ENCODE assay signal across 8 cellular contexts in the genomic region with DNA sequence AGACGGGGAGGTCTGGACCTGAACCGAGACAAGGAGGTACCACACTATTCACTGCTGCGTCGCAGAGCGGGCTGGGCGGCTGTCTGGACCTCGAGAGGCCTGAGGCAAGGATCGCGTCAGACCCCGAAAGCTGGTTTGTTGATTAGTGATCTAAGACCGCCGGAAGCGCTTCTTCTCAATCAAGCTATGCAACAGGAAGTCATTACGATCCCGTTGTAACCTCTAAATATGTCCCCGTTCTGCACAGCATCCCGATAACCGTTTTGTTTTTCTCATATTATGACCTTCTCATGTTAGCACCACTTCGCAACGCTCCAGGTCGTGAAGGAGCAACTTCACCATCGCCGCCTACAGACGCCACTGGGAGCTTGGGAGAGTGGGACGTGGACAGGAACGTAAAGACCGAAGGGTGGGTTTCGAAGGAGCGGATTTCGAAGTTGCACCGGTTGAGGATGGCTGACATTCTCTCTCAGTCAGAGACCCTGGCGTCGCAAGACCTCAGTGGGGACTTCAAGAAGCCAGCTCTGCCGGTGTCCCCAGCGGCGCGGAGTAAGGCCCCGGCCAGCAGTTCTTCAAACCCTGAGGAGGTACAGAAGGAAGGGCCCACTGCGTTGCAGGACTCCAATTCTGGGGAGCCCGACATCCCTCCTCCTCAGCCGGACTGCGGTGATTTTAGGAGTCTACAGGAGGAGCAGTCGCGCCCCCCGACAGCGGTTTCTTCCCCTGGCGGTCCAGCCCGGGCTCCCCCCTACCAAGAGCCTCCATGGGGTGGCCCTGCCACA. TPM values are rescaled to one million over a fixed set of nuclear protein-coding genes. Genes with fewer than 3 reads are reported as not detected.
DNase-seq lines count a peak whose midpoint lies in the region; ATAC-seq and TF ChIP-seq lines count a peak whose summit lies in the region.

A gene with protein sequence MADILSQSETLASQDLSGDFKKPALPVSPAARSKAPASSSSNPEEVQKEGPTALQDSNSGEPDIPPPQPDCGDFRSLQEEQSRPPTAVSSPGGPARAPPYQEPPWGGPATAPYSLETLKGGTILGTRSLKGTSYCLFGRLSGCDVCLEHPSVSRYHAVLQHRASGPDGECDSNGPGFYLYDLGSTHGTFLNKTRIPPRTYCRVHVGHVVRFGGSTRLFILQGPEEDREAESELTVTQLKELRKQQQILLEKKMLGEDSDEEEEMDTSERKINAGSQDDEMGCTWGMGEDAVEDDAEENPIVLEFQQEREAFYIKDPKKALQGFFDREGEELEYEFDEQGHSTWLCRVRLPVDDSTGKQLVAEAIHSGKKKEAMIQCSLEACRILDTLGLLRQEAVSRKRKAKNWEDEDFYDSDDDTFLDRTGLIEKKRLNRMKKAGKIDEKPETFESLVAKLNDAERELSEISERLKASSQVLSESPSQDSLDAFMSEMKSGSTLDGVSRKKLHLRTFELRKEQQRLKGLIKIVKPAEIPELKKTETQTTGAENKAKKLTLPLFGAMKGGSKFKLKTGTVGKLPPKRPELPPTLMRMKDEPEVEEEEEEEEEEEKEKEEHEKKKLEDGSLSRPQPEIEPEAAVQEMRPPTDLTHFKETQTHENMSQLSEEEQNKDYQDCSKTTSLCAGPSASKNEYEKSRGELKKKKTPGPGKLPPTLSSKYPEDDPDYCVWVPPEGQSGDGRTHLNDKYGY (plus strand): TSS at position 427 of the 782 bp plus-strand sequence. CDS start 26 bp downstream, at position 453.
A gene with protein sequence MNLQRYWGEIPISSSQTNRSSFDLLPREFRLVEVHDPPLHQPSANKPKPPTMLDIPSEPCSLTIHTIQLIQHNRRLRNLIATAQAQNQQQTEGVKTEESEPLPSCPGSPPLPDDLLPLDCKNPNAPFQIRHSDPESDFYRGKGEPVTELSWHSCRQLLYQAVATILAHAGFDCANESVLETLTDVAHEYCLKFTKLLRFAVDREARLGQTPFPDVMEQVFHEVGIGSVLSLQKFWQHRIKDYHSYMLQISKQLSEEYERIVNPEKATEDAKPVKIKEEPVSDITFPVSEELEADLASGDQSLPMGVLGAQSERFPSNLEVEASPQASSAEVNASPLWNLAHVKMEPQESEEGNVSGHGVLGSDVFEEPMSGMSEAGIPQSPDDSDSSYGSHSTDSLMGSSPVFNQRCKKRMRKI (minus strand): TSS at position 152 of the 782 bp plus-strand sequence. CDS start 1,422 bp downstream, outside the sequence.

- H3K9me3 Mint-ChIP-seq in nephron progenitor cell: no peaks in the 10 kb centered on the region
- no peaks in the 10 kb centered on the region for H3K9me3 Mint-ChIP-seq in stimulated activated naive CD8-positive, alpha-beta T cell treated with anti-CD3 and anti-CD28 coated beads, Interleukin-15, amount 100 ng/mL, for 72 hours

- H3K4me1 ChIP-seq in Loucy (ENCODE audit: insufficient read depth, low read length, poor library complexity, severe bottlenecking): peaks cover 22% of the 10 kb centered on the region

- peaks cover 48% of the 10 kb centered on the region for H3K36me3 Mint-ChIP-seq in nephron progenitor cell (ENCODE audit: low read depth)

- no peak for TF ChIP-seq CTCF in Loucy (conservative IDR thresholded peaks at IDR 0.05; ENCODE audit: low read length)
- TF ChIP-seq CTCF in fibroblast of villous mesenchyme (IDR thresholded peaks at IDR 0.05; ENCODE audit: insufficient read depth, low read depth, low read length): no peak
- TF ChIP-seq CTCF in nephron progenitor cell (IDR thresholded peaks at IDR 0.05): no peak

- H3F3A ChIP-seq in Loucy (ENCODE audit: low read depth): no peaks in the 10 kb centered on the region

- H3K9me2 ChIP-seq in Loucy (replicated peaks; ENCODE audit: low read depth, low read length): no peaks in the 10 kb centered on the region

- peak within 1 kb of the TSS; percentile 93 for H2AFZ ChIP-seq in Loucy (ENCODE audit: low read length)

- peak within 1 kb of the TSS; percentile 99 for H3K4me3 Mint-ChIP-seq in nephron progenitor cell
- H3K4me3 Mint-ChIP-seq in stimulated activated naive CD8-positive, alpha-beta T cell treated with anti-CD3 and anti-CD28 coated beads, Interleukin-15, amount 100 ng/mL, for 72 hours: peak within 1 kb of the TSS; percentile 99

- H3K27ac Mint-ChIP-seq in nephron progenitor cell: peak within 1 kb of the TSS; percentile 100
- peak within 1 kb of the TSS; percentile 99 to 100 for H3K27ac Mint-ChIP-seq in stimulated activated naive CD8-positive, alpha-beta T cell treated with anti-CD3 and anti-CD28 coated beads, Interleukin-15, amount 100 ng/mL, for 72 hours

- H3K4me2 ChIP-seq in Loucy (ENCODE audit: low read depth, low read length, poor library complexity, severe bottlenecking): peak within 1 kb of the TSS; percentile 83

- ATAC-seq in stimulated activated naive CD8-positive, alpha-beta T cell treated with anti-CD3 and anti-CD28 coated beads, Interleukin-15, amount 100 ng/mL, for 72 hours: peak; percentile 92

- H3K4me1 Mint-ChIP-seq in nephron progenitor cell: peaks cover 39% of the 10 kb centered on the region
- H3K4me1 Mint-ChIP-seq in stimulated activated naive CD8-positive, alpha-beta T cell treated with anti-CD3 and anti-CD28 coated beads, Interleukin-15, amount 100 ng/mL, for 72 hours: peaks cover 46% of the 10 kb centered on the region

- peaks cover 6% of the 10 kb centered on the region for H3K27me3 Mint-ChIP-seq in nephron progenitor cell (ENCODE audit: low read depth, poor library complexity)
- no peaks in the 10 kb centered on the region for H3K27me3 Mint-ChIP-seq in stimulated activated naive CD8-positive, alpha-beta T cell treated with anti-CD3 and anti-CD28 coated beads, Interleukin-15, amount 100 ng/mL, for 72 hours

- no peaks in the 10 kb centered on the region for H3K27me3 ChIP-seq in Loucy (ENCODE audit: insufficient read depth, low read length, poor library complexity, severe bottlenecking)

- peaks cover 49% of the 10 kb centered on the region for H3K79me2 ChIP-seq in Loucy (ENCODE audit: insufficient read depth, low read length)

- peaks cover 9% of the 10 kb centered on the region; the same call in 1 of the 2 replicates for H3K36me3 ChIP-seq in Loucy (ENCODE audit: insufficient read depth, low read length)

- no peaks in the 10 kb centered on the region for H4K20me1 ChIP-seq in Loucy (ENCODE audit: insufficient read depth, low read length, poor library complexity, severe bottlenecking)

- peak; percentile 94 for DNase-seq in DMS79 treated with DMSO at 0.1 percent for 48 hours (lab: John Stamatoyannopoulos, UW)
- peak; percentile 53 for DNase-seq in GOT3 (lab: John Stamatoyannopoulos, UW)
- DNase-seq in SHP77 (lab: John Stamatoyannopoulos, UW): peak; percentile 66 to 81
- DNase-seq in activated effector memory CD4-positive, alpha-beta T cell treated with Interleukin-2 at 50 U/mL for 16 hours: peak; percentile 68
- DNase-seq in fibroblast of villous mesenchyme (ENCODE audit: low read depth): peak; percentile 90
- DNase-seq in nephron progenitor cell: peak; percentile 77
- DNase-seq in stimulated activated naive CD8-positive, alpha-beta T cell treated with anti-CD3 and anti-CD28 coated beads, Interleukin-15, amount 100 ng/mL, for 72 hours: peak; percentile 80 to 82

- peak within 1 kb of the TSS; percentile 74 for H3K9ac ChIP-seq in Loucy (ENCODE audit: low read depth, low read length, poor library complexity, severe bottlenecking)

- peak within 1 kb of the TSS; percentile 85 for H3K4me3 ChIP-seq in Loucy (ENCODE audit: low read length, poor library complexity, severe bottlenecking)
- H3K4me3 ChIP-seq in fibroblast of villous mesenchyme (ENCODE audit: low read depth, low read length): peak within 1 kb of the TSS; percentile 98

- H3K9me3 ChIP-seq in Loucy (ENCODE audit: insufficient read depth, low read depth, low read length): no peaks in the 10 kb centered on the region

RNA-seq across cellular contexts. Expression of the first gene that starts in this region (rescaled TPM):
- 28.7 and 31.1 TPM in 2 replicates for total RNA-seq in fibroblast of villous mesenchyme

RNA-seq across cellular contexts. Expression of the second gene that starts in this region (rescaled TPM):
- 36.1 and 38.4 TPM in 2 replicates for total RNA-seq in fibroblast of villous mesenchyme

Comparison
In these comparisons a context has a peak if more than half of its experiments do, and no peak if none do; other contexts are left out.
1. Peak in every context shown above with its lines: DNase-seq, ATAC-seq and H3K4me3 ChIP-seq.